In the genomic region with DNA sequence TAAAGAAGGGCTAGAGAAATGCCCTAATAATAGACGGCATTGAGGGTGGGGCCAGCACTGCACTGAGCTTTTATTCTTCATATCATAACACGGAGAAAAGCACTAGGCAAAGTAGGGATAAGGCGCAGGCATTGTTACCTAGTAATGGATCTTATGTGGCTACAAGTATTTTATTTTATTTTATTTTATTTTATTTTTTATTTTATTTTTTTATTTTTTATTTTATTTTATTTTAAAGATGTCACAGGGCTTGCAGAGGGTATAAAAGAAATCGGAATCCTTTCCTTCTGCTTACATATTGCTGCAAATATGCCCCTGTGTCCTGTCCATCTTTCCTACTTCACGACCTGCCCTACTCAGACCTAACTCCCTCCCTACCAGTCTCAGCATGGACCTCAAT, we compare ENCODE assay signal across 25 cellular contexts.
"Had no signal": no experiment of that assay in that cellular context is flagged by ENCODE, and none has a peak within 500 bp of the region (broad histone marks: within the 10 kb centered on the region; RNA-seq: fewer than 3 reads in every experiment).

No MANE protein-coding gene starts in this region.

- H3K4me3 ChIP-seq: neural progenitor cell, ovary, psoas muscle, right lobe of liver, sigmoid colon, stomach, thoracic aorta, thyroid gland, tibial nerve, upper lobe of left lung, vagina had no signal

- H3K36me3 ChIP-seq: neural progenitor cell, ovary, right lobe of liver, sigmoid colon, stomach, thoracic aorta, thyroid gland, tibial nerve, upper lobe of left lung, vagina had no signal

- H3K27ac ChIP-seq: neural progenitor cell, ovary, parathyroid adenoma, psoas muscle, right lobe of liver, sigmoid colon, stomach, thoracic aorta, thyroid gland, tibial nerve, upper lobe of left lung, vagina had no signal

- H3K4me1 ChIP-seq: parathyroid adenoma, psoas muscle, right lobe of liver, sigmoid colon, stomach, thyroid gland, tibial nerve, upper lobe of left lung, vagina had no signal

- ATAC-seq: natural killer cell; psoas muscle; right lobe of liver; stimulated activated effector memory CD8-positive, alpha-beta T cell treated with anti-CD3 and anti-CD28 coated beads, Interleukin-12 subunit alpha, Interleukin-12 subunit beta, amount 100 ng/mL, for 72 hours; stimulated activated naive B cell treated with anti-CD40 and anti-IgM and Interleukin-4, amounts not matched to agents 10 μg/mL and 1 μg/mL and 100 μg/mL, for 72 hours had no signal

- H3K9me3 Mint-ChIP-seq: natural killer cell; nephron; neural progenitor cell; stimulated activated effector memory CD8-positive, alpha-beta T cell treated with anti-CD3 and anti-CD28 coated beads, Interleukin-12 subunit alpha, Interleukin-12 subunit beta, amount 100 ng/mL, for 72 hours; stimulated activated naive B cell treated with anti-CD40 and anti-IgM and Interleukin-4, amounts not matched to agents 10 μg/mL and 1 μg/mL and 100 μg/mL, for 72 hours; stimulated activated naive CD8-positive, alpha-beta T cell treated with anti-CD3 and anti-CD28 coated beads, Interleukin-15, Interleukin-2, amounts not matched to agents 100 ng/mL and 50 ng/mL, for 24 hours had no signal

- H3K27ac Mint-ChIP-seq: natural killer cell; nephron; neural progenitor cell; progenitor cell of endocrine pancreas; stimulated activated effector memory CD8-positive, alpha-beta T cell treated with anti-CD3 and anti-CD28 coated beads, Interleukin-12 subunit alpha, Interleukin-12 subunit beta, amount 100 ng/mL, for 72 hours; stimulated activated naive B cell treated with anti-CD40 and anti-IgM and Interleukin-4, amounts not matched to agents 10 μg/mL and 1 μg/mL and 100 μg/mL, for 72 hours; stimulated activated naive CD8-positive, alpha-beta T cell treated with anti-CD3 and anti-CD28 coated beads, Interleukin-15, Interleukin-2, amounts not matched to agents 100 ng/mL and 50 ng/mL, for 24 hours had no signal

- H3K4me1 Mint-ChIP-seq: natural killer cell; stimulated activated effector memory CD8-positive, alpha-beta T cell treated with anti-CD3 and anti-CD28 coated beads, Interleukin-12 subunit alpha, Interleukin-12 subunit beta, amount 100 ng/mL, for 72 hours; stimulated activated naive B cell treated with anti-CD40 and anti-IgM and Interleukin-4, amounts not matched to agents 10 μg/mL and 1 μg/mL and 100 μg/mL, for 72 hours had no signal

- H3K4me3 Mint-ChIP-seq: natural killer cell; nephron; neural progenitor cell; stimulated activated effector memory CD8-positive, alpha-beta T cell treated with anti-CD3 and anti-CD28 coated beads, Interleukin-12 subunit alpha, Interleukin-12 subunit beta, amount 100 ng/mL, for 72 hours; stimulated activated naive B cell treated with anti-CD40 and anti-IgM and Interleukin-4, amounts not matched to agents 10 μg/mL and 1 μg/mL and 100 μg/mL, for 72 hours; stimulated activated naive CD8-positive, alpha-beta T cell treated with anti-CD3 and anti-CD28 coated beads, Interleukin-15, Interleukin-2, amounts not matched to agents 100 ng/mL and 50 ng/mL, for 24 hours had no signal

- H3K27me3 Mint-ChIP-seq: progenitor cell of endocrine pancreas; stimulated activated naive B cell treated with anti-CD40 and anti-IgM and Interleukin-4, amounts not matched to agents 10 μg/mL and 1 μg/mL and 100 μg/mL, for 72 hours; stimulated activated naive CD8-positive, alpha-beta T cell treated with anti-CD3 and anti-CD28 coated beads, Interleukin-15, Interleukin-2, amounts not matched to agents 100 ng/mL and 50 ng/mL, for 24 hours had no signal

- H3K27me3 ChIP-seq: neural progenitor cell, ovary, right lobe of liver, sigmoid colon, stomach, thyroid gland, tibial nerve, upper lobe of left lung, vagina had no signal

- H3K9me3 ChIP-seq: ovary, psoas muscle, right lobe of liver, sigmoid colon, stomach, thoracic aorta, thyroid gland, tibial nerve, upper lobe of left lung, vagina had no signal

- H3K36me3 Mint-ChIP-seq: natural killer cell; neural progenitor cell; stimulated activated effector memory CD8-positive, alpha-beta T cell treated with anti-CD3 and anti-CD28 coated beads, Interleukin-12 subunit alpha, Interleukin-12 subunit beta, amount 100 ng/mL, for 72 hours; stimulated activated naive B cell treated with anti-CD40 and anti-IgM and Interleukin-4, amounts not matched to agents 10 μg/mL and 1 μg/mL and 100 μg/mL, for 72 hours had no signal

- DNase-seq: natural killer cell; right lobe of liver; small intestine; stimulated activated CD4-positive, alpha-beta T cell treated with anti-CD3 and anti-CD28 coated beads, Interleukin-15, amount 100 ng/mL, for 24 hours; stimulated activated CD4-positive, alpha-beta T cell treated with anti-CD3 and anti-CD28 coated beads, Interleukin-2, amount 100 ng/mL, for 24 hours; stimulated activated CD4-positive, alpha-beta T cell treated with anti-CD3 and anti-CD28 coated beads, Interleukin-2, amount 100 ng/mL, for 48 hours; stimulated activated CD4-positive, alpha-beta T cell treated with anti-CD3 and anti-CD28 coated beads, Interleukin-4, amount 100 ng/mL, for 24 hours; stimulated activated naive B cell treated with anti-CD40 and anti-IgM and Interleukin-4, amounts not matched to agents 10 μg/mL and 1 μg/mL and 100 μg/mL, for 72 hours; stimulated activated naive CD4-positive, alpha-beta T cell treated with Interleukin-2 at 50 U/mL for 16 hours; stomach; thyroid gland; trophoblast cell; upper lobe of left lung had no signal
